In genomic region chr14:82159624-82160023, GRCh38 we compare ENCODE assay signal across 34 cellular contexts.
"Had no signal": no experiment of that assay in that cellular context is flagged by ENCODE, and none has a peak within 500 bp of the region (broad histone marks: within the 10 kb centered on the region; RNA-seq: fewer than 3 reads in every experiment).

No MANE protein-coding gene starts in this region.

- H3K4me3 Mint-ChIP-seq: activated B cell treated with CpG ODN at 0.5 μM for 24 hours; activated CD8-positive, alpha-beta memory T cell treated with anti-CD3 and anti-CD28 coated beads, Interleukin-2, amount 10 ng/mL, durations not matched to agents 7 days and 5 days; activated CD8-positive, alpha-beta T cell treated with anti-CD3 and anti-CD28 coated beads for 36 hours; activated naive CD4-positive, alpha-beta T cell treated with anti-CD3 and anti-CD28 coated beads, Interleukin-2, amount 10 ng/mL, durations not matched to agents 7 days and 5 days; activated naive CD8-positive, alpha-beta T cell treated with anti-CD3 and anti-CD28 coated beads, Interleukin-2, amount 10 ng/mL, durations not matched to agents 7 days and 5 days; activated T-helper 1 cell treated with anti-CD3 and anti-CD28 coated beads, Interleukin-12 subunit alpha, Interleukin-12 subunit beta, Interleukin-2, Interleukin-4 antibody, amounts not matched to agents 30 ng/mL and 10 ng/mL and 1 ng/mL, durations not matched to agents 14 hours and 24 hours and 36 hours; T-cell; T-helper 1 cell treated with Interleukin-12 subunit alpha and Interleukin-12 subunit beta and Interleukin-4 antibody, amounts not matched to agents 30 μg/mL and 1 μg/mL, for 36 hours had no signal

- H3K27ac Mint-ChIP-seq: activated B cell treated with CpG ODN at 0.5 μM for 24 hours; activated CD8-positive, alpha-beta memory T cell treated with anti-CD3 and anti-CD28 coated beads, Interleukin-2, amount 10 ng/mL, durations not matched to agents 7 days and 5 days; activated CD8-positive, alpha-beta T cell treated with anti-CD3 and anti-CD28 coated beads for 36 hours; activated naive CD4-positive, alpha-beta T cell treated with anti-CD3 and anti-CD28 coated beads, Interleukin-2, amount 10 ng/mL, durations not matched to agents 7 days and 5 days; activated naive CD4-positive, alpha-beta T cell treated with anti-CD3 and anti-CD28 coated beads, Interleukin-2, amount 50 U/mL, for 72 hours; activated naive CD8-positive, alpha-beta T cell treated with anti-CD3 and anti-CD28 coated beads, Interleukin-2, amount 10 ng/mL, durations not matched to agents 7 days and 5 days; activated T-helper 1 cell treated with anti-CD3 and anti-CD28 coated beads, Interleukin-12 subunit alpha, Interleukin-12 subunit beta, Interleukin-2, Interleukin-4 antibody, amounts not matched to agents 30 ng/mL and 10 ng/mL and 1 ng/mL, durations not matched to agents 14 hours and 24 hours and 36 hours; T-cell; T-helper 1 cell treated with Interleukin-12 subunit alpha and Interleukin-12 subunit beta and Interleukin-4 antibody, amounts not matched to agents 30 μg/mL and 1 μg/mL, for 36 hours had no signal

- FAIRE-seq: endometrium, endothelial cell of umbilical vein had no signal

- H3K27me3 ChIP-seq: ascending aorta, brain microvascular endothelial cell, cardiac muscle cell, colonic mucosa, gastrocnemius medialis, heart right ventricle, hepatocyte had no signal

- H3K27me3 Mint-ChIP-seq: activated B cell treated with CpG ODN at 0.5 μM for 24 hours; activated CD8-positive, alpha-beta memory T cell treated with anti-CD3 and anti-CD28 coated beads, Interleukin-2, amount 10 ng/mL, durations not matched to agents 7 days and 5 days; activated CD8-positive, alpha-beta T cell treated with anti-CD3 and anti-CD28 coated beads for 36 hours; activated naive CD4-positive, alpha-beta T cell treated with anti-CD3 and anti-CD28 coated beads, Interleukin-2, amount 10 ng/mL, durations not matched to agents 7 days and 5 days; activated naive CD8-positive, alpha-beta T cell treated with anti-CD3 and anti-CD28 coated beads, Interleukin-2, amount 10 ng/mL, durations not matched to agents 7 days and 5 days; T-cell had no signal

- ATAC-seq: activated CD4-positive, CD25-positive, alpha-beta regulatory T cell treated with anti-CD3 and anti-CD28 coated beads, Interleukin-2, amount 50 U/mL, for 24 hours; activated CD8-positive, alpha-beta memory T cell treated with anti-CD3 and anti-CD28 coated beads, Interleukin-2, amount 10 ng/mL, durations not matched to agents 7 days and 5 days; activated CD8-positive, alpha-beta T cell treated with anti-CD3 and anti-CD28 coated beads for 36 hours; activated naive CD4-positive, alpha-beta T cell treated with anti-CD3 and anti-CD28 coated beads, Interleukin-2, amount 50 U/mL, for 72 hours; esophagus mucosa; gastrocnemius medialis; heart right ventricle; T-cell had no signal

- DNase-seq: activated B cell treated with CpG ODN at 0.5 μM for 24 hours; activated CD4-positive, alpha-beta T cell treated with anti-CD3 and anti-CD28 coated beads for 48 hours; activated CD4-positive, alpha-beta T cell treated with anti-CD3 and anti-CD28 coated beads, Interleukin-2, amount 50 U/mL, for 1 hour; activated CD4-positive, alpha-beta T cell treated with anti-CD3 and anti-CD28 coated beads, Interleukin-2, amount 50 U/mL, for 48 hours; activated CD8-positive, alpha-beta memory T cell treated with anti-CD3 and anti-CD28 coated beads, Interleukin-2, amount 10 ng/mL, durations not matched to agents 7 days and 5 days; activated CD8-positive, alpha-beta memory T cell treated with anti-CD3 and anti-CD28 coated beads, Interleukin-2, amount 50 U/mL, for 4 hours; activated CD8-positive, alpha-beta T cell treated with anti-CD3 and anti-CD28 coated beads for 36 hours; activated gamma-delta T cell; activated naive CD4-positive, alpha-beta T cell; activated naive CD4-positive, alpha-beta T cell treated with anti-CD3 and anti-CD28 coated beads, Interleukin-2, amount 10 ng/mL, durations not matched to agents 7 days and 5 days; activated naive CD8-positive, alpha-beta T cell treated with anti-CD3 and anti-CD28 coated beads, Interleukin-2, amount 10 ng/mL, durations not matched to agents 7 days and 5 days; activated T-cell treated with anti-CD3 and anti-CD28 coated beads, Interleukin-2, amount 50 U/mL, for 1 hour; activated T-cell treated with anti-CD3 and anti-CD28 coated beads, Interleukin-2, amount 50 U/mL, for 48 hours; brain microvascular endothelial cell; central memory CD4-positive, alpha-beta T cell; cerebellar nuclear complex; colonic mucosa; effector CD8-positive, alpha-beta T cell; foreskin fibroblast; gastrocnemius medialis; heart right ventricle; T-cell; T-helper 9 cell; WERI-Rb-1 had no signal

- H3K4me1 ChIP-seq: ascending aorta, colonic mucosa, gastrocnemius medialis, heart right ventricle had no signal

- H3K36me3 Mint-ChIP-seq: activated CD8-positive, alpha-beta memory T cell treated with anti-CD3 and anti-CD28 coated beads, Interleukin-2, amount 10 ng/mL, durations not matched to agents 7 days and 5 days; activated naive CD4-positive, alpha-beta T cell treated with anti-CD3 and anti-CD28 coated beads, Interleukin-2, amount 10 ng/mL, durations not matched to agents 7 days and 5 days; activated naive CD4-positive, alpha-beta T cell treated with anti-CD3 and anti-CD28 coated beads, Interleukin-2, amount 50 U/mL, for 72 hours; activated naive CD8-positive, alpha-beta T cell treated with anti-CD3 and anti-CD28 coated beads, Interleukin-2, amount 10 ng/mL, durations not matched to agents 7 days and 5 days; T-cell had no signal

- H3K27ac ChIP-seq: ascending aorta, brain microvascular endothelial cell, cardiac muscle cell, colonic mucosa, gastrocnemius medialis, heart right ventricle, hepatocyte, WERI-Rb-1 had no signal

- H3K4me1 Mint-ChIP-seq: activated B cell treated with CpG ODN at 0.5 μM for 24 hours; activated CD8-positive, alpha-beta memory T cell treated with anti-CD3 and anti-CD28 coated beads, Interleukin-2, amount 10 ng/mL, durations not matched to agents 7 days and 5 days; activated naive CD4-positive, alpha-beta T cell treated with anti-CD3 and anti-CD28 coated beads, Interleukin-2, amount 10 ng/mL, durations not matched to agents 7 days and 5 days; activated naive CD8-positive, alpha-beta T cell treated with anti-CD3 and anti-CD28 coated beads, Interleukin-2, amount 10 ng/mL, durations not matched to agents 7 days and 5 days; T-cell had no signal

- H3K9me3 ChIP-seq: ascending aorta, colonic mucosa, gastrocnemius medialis had no signal

- H3K4me3 ChIP-seq: ascending aorta, cardiac muscle cell, colonic mucosa, gastrocnemius medialis, heart right ventricle, hepatocyte had no signal

- H3K36me3 ChIP-seq: ascending aorta, brain microvascular endothelial cell, cardiac muscle cell, colonic mucosa, gastrocnemius medialis, heart right ventricle, WERI-Rb-1 had no signal
